Comparison of ENCODE assay signal across 13 cellular contexts in the genomic region with DNA sequence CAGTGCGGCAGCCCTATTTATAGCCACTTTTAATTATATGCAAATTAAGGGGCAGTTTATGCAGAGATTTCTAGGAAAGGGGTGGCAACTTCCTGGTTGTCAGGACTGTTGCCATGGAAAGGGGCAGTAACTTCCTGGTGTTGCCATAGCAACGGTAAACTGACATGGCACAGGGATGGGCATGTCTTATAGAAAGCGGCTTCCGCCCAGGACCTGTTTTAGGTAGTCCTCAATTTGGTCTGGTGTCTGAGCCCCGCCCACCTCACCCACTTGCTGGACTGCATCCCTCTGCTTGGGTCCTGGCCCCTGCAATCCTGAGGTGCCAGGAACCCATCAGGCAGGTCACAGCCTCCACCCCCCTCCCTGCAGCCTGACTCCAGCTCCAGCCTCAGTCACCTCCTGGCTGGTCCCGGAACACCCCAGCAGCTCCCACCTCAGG.
DNase-seq lines count a peak whose midpoint lies in the region; ATAC-seq and TF ChIP-seq lines count a peak whose summit lies in the region.
"Had no signal": no experiment of that assay in that cellular context is flagged by ENCODE, and none has a peak within 500 bp of the region (broad histone marks: within the 10 kb centered on the region; RNA-seq: fewer than 3 reads in every experiment).

No MANE protein-coding gene starts in this region.

- POLR2A ChIA-PET in T-cell (lab: Charles Lee): no interaction called here

- H3K27me3 ChIP-seq in effector memory CD4-positive, alpha-beta T cell (replicated peaks; ENCODE audit: control insufficient read depth, insufficient read depth, low read length, poor library complexity, severe bottlenecking): no peaks in the 10 kb centered on the region
- H3K27me3 ChIP-seq: MG63, neutrophil had no signal

- H3K27ac Mint-ChIP-seq in HFFc6 (no peak overlapping the region), T-cell (no peak overlapping the region)
- H3K27ac Mint-ChIP-seq: stimulated activated naive CD8-positive, alpha-beta T cell treated with anti-CD3 and anti-CD28 coated beads, Interleukin-15, Interleukin-2, amounts not matched to agents 100 ng/mL and 50 ng/mL, for 24 hours had no signal

- no peaks in the 10 kb centered on the region for H3K36me3 ChIP-seq in effector memory CD4-positive, alpha-beta T cell (ENCODE audit: control insufficient read depth, insufficient read depth, low read length)
- H3K36me3 ChIP-seq: MG63, neutrophil had no signal

- H3K9me3 Mint-ChIP-seq in HFFc6 (no peaks in the 10 kb centered on the region), T-cell (peaks cover 0 to 6% (median 0%) of the 10 kb centered on the region in 3 donors)

- H3K4me3 ChIP-seq in effector memory CD4-positive, alpha-beta T cell (ENCODE audit: insufficient read depth, low read depth, low read length, poor library complexity, severe bottlenecking): no peak overlapping the region
- H3K4me3 ChIP-seq: MG63 had no signal

- no peak for TF ChIP-seq CTCF in HFFc6 (IDR thresholded peaks at IDR 0.05)

- H3K36me3 Mint-ChIP-seq in HFFc6 (ENCODE audit: low read depth): no peaks in the 10 kb centered on the region
- no peaks in the 10 kb centered on the region for H3K36me3 Mint-ChIP-seq in T-cell

- DNase-seq in COR-L47 (lab: John Stamatoyannopoulos, UW) (peak; percentile 58), HFFc6 (peak; percentile 19), NCI-H774 (lab: John Stamatoyannopoulos, UW) (peak; percentile 71), hippocampal formation (lab: John Stamatoyannopoulos, UW) (peak; percentile 18 to 25), T-cell (no peak)
- DNase-seq in effector memory CD4-positive, alpha-beta T cell: no peak
- DNase-seq: amniotic stem cell, kidney, MG63 had no signal

- H3K27ac ChIP-seq in effector memory CD4-positive, alpha-beta T cell (ENCODE audit: insufficient read depth, low read length, poor library complexity, severe bottlenecking): no peak overlapping the region
- H3K27ac ChIP-seq: neutrophil had no signal

- no peaks in the 10 kb centered on the region for H3K4me1 ChIP-seq in effector memory CD4-positive, alpha-beta T cell (ENCODE audit: control insufficient read depth, insufficient read depth, low read length, poor library complexity, severe bottlenecking)

- H3K27me3 Mint-ChIP-seq in HFFc6 (ENCODE audit: insufficient read depth) (peaks cover 15% of the 10 kb centered on the region), T-cell (peaks cover 11 to 13% of the 10 kb centered on the region in 2 donors)

- H3K4me3 Mint-ChIP-seq in HFFc6: no peak overlapping the region
- H3K4me3 Mint-ChIP-seq in T-cell: no peak overlapping the region
- H3K4me3 Mint-ChIP-seq: stimulated activated naive CD8-positive, alpha-beta T cell treated with anti-CD3 and anti-CD28 coated beads, Interleukin-15, Interleukin-2, amounts not matched to agents 100 ng/mL and 50 ng/mL, for 24 hours had no signal

- ATAC-seq in HG03565 (IDR thresholded peaks at IDR 0.05; ENCODE audit: unreplicated experiment) (no peak), T-cell (replicated peaks in 1 of 4) (no peak), HG02571 (IDR thresholded peaks at IDR 0.05; ENCODE audit: unreplicated experiment) (no peak)

- no peaks in the 10 kb centered on the region for H3K9me3 ChIP-seq in effector memory CD4-positive, alpha-beta T cell (ENCODE audit: control insufficient read depth, low read length)
- H3K9me3 ChIP-seq: MG63, neutrophil had no signal

- peaks cover under 1% of the 10 kb centered on the region; the same call in 1 of the 2 replicates for H3K4me1 Mint-ChIP-seq in HFFc6 (ENCODE audit: low read depth)
- H3K4me1 Mint-ChIP-seq in T-cell: no peaks in the 10 kb centered on the region

- CTCF ChIA-PET in T-cell (lab: Charles Lee): no interaction called here

Comparison
In these comparisons a context has a peak if more than half of its experiments do, and no peak if none do; other contexts are left out.
1. DNase-seq: peak in COR-L47 (single experiment), HFFc6 (single experiment), NCI-H774 (single experiment) and hippocampal formation (2 of 2); none in T-cell (0 of 34) and effector memory CD4-positive, alpha-beta T cell (0 of 3).